ENCODE assay signal across 16 cellular contexts in genomic region chr14:91501348-91501747, GRCh38.
"Had no signal": no experiment of that assay in that cellular context is flagged by ENCODE, and none has a peak within 500 bp of the region (broad histone marks: within the 10 kb centered on the region; RNA-seq: fewer than 3 reads in every experiment).

No MANE protein-coding gene starts in this region.

- H3K4me3 ChIP-seq: heart right ventricle, mucosa of descending colon, prostate gland, spleen, tibial artery had no signal

- H3K9me3 Mint-ChIP-seq: activated naive CD4-positive, alpha-beta T cell treated with anti-CD3 and anti-CD28 coated beads for 36 hours had no signal

- H3K36me3 ChIP-seq: prostate gland had no signal

- H3K27ac Mint-ChIP-seq: activated naive CD4-positive, alpha-beta T cell treated with anti-CD3 and anti-CD28 coated beads for 36 hours had no signal

- H3K4me3 Mint-ChIP-seq: activated naive CD4-positive, alpha-beta T cell treated with anti-CD3 and anti-CD28 coated beads for 36 hours had no signal

- H3K27ac ChIP-seq: heart right ventricle, prostate gland, tibial artery, WERI-Rb-1 had no signal

- H3K27me3 ChIP-seq: heart right ventricle, spleen, tibial artery had no signal

- ATAC-seq: left colon; mucosa of descending colon; stimulated activated naive CD8-positive, alpha-beta T cell treated with anti-CD3 and anti-CD28 coated beads, Interleukin-15, Interleukin-2, amounts not matched to agents 100 U/mL and 50 U/mL, for 24 hours had no signal

- DNase-seq: activated CD4-positive, alpha-beta T cell treated with anti-CD3 and anti-CD28 coated beads for 1 hour; activated CD8-positive, alpha-beta memory T cell treated with anti-CD3 and anti-CD28 coated beads, Interleukin-2, amount 50 U/mL, for 48 hours; activated effector memory CD4-positive, alpha-beta T cell treated with Interleukin-2 at 50 U/mL for 16 hours; activated naive CD4-positive, alpha-beta T cell treated with anti-CD3 and anti-CD28 coated beads for 36 hours; activated T-cell treated with anti-CD3 and anti-CD28 coated beads, Interleukin-2, amount 50 U/mL, for 48 hours; heart right ventricle; left colon; mesenchymal stem cell; mucosa of descending colon; spleen; stimulated activated CD4-positive, alpha-beta T cell treated with anti-CD3 and anti-CD28 coated beads, Interleukin-4, amount 100 ng/mL, for 24 hours; stimulated activated naive CD8-positive, alpha-beta T cell treated with anti-CD3 and anti-CD28 coated beads, Interleukin-15, Interleukin-2, amounts not matched to agents 100 U/mL and 50 U/mL, for 24 hours; T-helper 1 cell; tibial artery; WERI-Rb-1 had no signal

- H3K9me3 ChIP-seq: heart right ventricle, mucosa of descending colon, prostate gland, spleen, tibial artery had no signal
